In genomic region chr3:188061133-188061532, GRCh38 we compare ENCODE assay signal across 7 cellular contexts.
DNase-seq lines count a peak whose midpoint lies in the region; ATAC-seq and TF ChIP-seq lines count a peak whose summit lies in the region.

No MANE protein-coding gene starts in this region.

- no peaks in the 10 kb centered on the region for H3K36me3 ChIP-seq in RWPE2 (ENCODE audit: low read depth)

- ATAC-seq in HG02678 (IDR thresholded peaks at IDR 0.05; ENCODE audit: unreplicated experiment) (peak; percentile 53), RWPE2 (ENCODE audit: low read depth) (peak; percentile 97), HG03159 (IDR thresholded peaks at IDR 0.05; ENCODE audit: unreplicated experiment) (no peak)

- no peaks in the 10 kb centered on the region for H3K36me3 Mint-ChIP-seq in activated naive CD8-positive, alpha-beta T cell
- no peaks in the 10 kb centered on the region for H3K36me3 Mint-ChIP-seq in mesothelial cell of epicardium

- H3K9me3 Mint-ChIP-seq in activated naive CD8-positive, alpha-beta T cell (ENCODE audit: low read depth) = no peaks in the 10 kb centered on the region
- no peaks in the 10 kb centered on the region for H3K9me3 Mint-ChIP-seq in mesothelial cell of epicardium

- TF ChIP-seq CTCF in RWPE2 (IDR thresholded peaks at IDR 0.05; ENCODE audit: poor library complexity, severe bottlenecking) = peak; percentile 40
- no peak for TF ChIP-seq CTCF in mesothelial cell of epicardium (IDR thresholded peaks at IDR 0.05; ENCODE audit: unreplicated experiment)

- H3K27ac ChIP-seq in RWPE2 (ENCODE audit: poor library complexity, severe bottlenecking) = peak overlapping the region; percentile 49

- H3K9me3 ChIP-seq in RWPE2 (ENCODE audit: severe bottlenecking) = no peaks in the 10 kb centered on the region

- no peaks in the 10 kb centered on the region for H3K27me3 Mint-ChIP-seq in activated naive CD8-positive, alpha-beta T cell
- H3K27me3 Mint-ChIP-seq in mesothelial cell of epicardium (ENCODE audit: low read depth) = no peaks in the 10 kb centered on the region

- peaks cover 16% of the 10 kb centered on the region for H3K4me1 ChIP-seq in RWPE2 (ENCODE audit: insufficient read depth, poor library complexity, severe bottlenecking)

- peak overlapping the region; percentile 58 for H3K4me3 Mint-ChIP-seq in activated naive CD8-positive, alpha-beta T cell
- no peak overlapping the region for H3K4me3 Mint-ChIP-seq in mesothelial cell of epicardium

- no peak overlapping the region for H3K4me3 ChIP-seq in RWPE2 (ENCODE audit: severe bottlenecking)

- H3K27ac Mint-ChIP-seq in activated naive CD8-positive, alpha-beta T cell = peak overlapping the region; percentile 92
- H3K27ac Mint-ChIP-seq in mesothelial cell of epicardium = no peak overlapping the region

- H3K4me1 Mint-ChIP-seq in activated naive CD8-positive, alpha-beta T cell (ENCODE audit: low read depth) = peaks cover 29% of the 10 kb centered on the region
- H3K4me1 Mint-ChIP-seq in mesothelial cell of epicardium = peaks cover 21% of the 10 kb centered on the region

- DNase-seq in RWPE2 (ENCODE audit: low spot score) (no peak), myocyte (ENCODE audit: low read depth) (peak; percentile 14), NCI-H1417 treated with DMSO at 0.1 percent for 48 hours (lab: John Stamatoyannopoulos, UW) (no peak), mesothelial cell of epicardium (ENCODE audit: low spot score in 2 of 2, unreplicated experiment in 2 of 2) (no peak)

- no peaks in the 10 kb centered on the region for H3K27me3 ChIP-seq in RWPE2 (ENCODE audit: insufficient read depth, poor library complexity, severe bottlenecking)
